1 cellular context compared by ENCODE assay signal in the genomic region with DNA sequence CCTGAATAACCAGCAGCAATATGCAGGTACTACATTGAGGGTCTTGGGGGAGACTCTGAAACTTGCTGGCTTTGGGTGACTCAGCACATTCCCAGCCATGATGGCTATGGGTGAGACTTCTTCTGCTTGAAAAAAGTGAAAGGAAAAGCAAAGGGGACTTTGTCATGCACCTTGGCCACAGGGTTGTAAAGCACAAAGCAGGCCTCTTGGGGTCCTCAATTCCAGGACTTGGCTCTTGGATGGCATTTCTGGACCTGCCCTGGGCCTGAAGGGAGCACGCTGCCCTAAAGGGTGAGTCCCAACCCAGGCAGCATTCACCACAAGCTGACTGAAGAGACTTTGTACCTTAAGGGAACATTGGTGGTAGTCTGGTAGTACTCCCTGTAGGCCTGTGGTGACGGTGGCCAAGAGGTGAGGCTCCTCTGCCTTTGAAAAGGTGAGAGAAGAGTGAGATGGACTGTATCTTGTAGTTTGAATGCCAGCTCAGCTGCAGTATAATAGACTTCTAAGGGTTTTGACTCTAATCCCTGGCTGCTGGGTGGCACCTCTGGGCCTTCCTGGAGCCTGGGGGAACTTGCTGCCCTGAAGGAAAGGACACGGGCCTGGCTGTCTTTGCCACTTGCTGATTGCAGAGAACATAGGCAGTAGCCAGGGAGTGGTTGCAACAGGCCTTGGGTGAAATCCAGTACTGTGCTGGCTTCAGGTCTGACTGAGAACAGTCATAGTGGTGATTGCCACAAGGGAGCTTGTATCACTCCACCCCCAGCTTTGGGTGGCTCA.
TF ChIP-seq lines count a peak whose summit lies in the region.

No MANE protein-coding gene starts in this region.

TF ChIP-seq in GM23338, 12 proteins besides CTCF, POLR2A, EP300 and RAD21:
- TF ChIP-seq ZNF462 (CRISPR knock-in tag; IDR thresholded peaks at IDR 0.05), result no peak
- TF ChIP-seq CREB1 (CRISPR knock-in tag; IDR thresholded peaks at IDR 0.05; ENCODE audit: low read depth), result no peak
- TF ChIP-seq EZH2phosphoT487 (IDR thresholded peaks at IDR 0.05; ENCODE audit: unreplicated experiment), result no peak
- TF ChIP-seq, protein P1, sequence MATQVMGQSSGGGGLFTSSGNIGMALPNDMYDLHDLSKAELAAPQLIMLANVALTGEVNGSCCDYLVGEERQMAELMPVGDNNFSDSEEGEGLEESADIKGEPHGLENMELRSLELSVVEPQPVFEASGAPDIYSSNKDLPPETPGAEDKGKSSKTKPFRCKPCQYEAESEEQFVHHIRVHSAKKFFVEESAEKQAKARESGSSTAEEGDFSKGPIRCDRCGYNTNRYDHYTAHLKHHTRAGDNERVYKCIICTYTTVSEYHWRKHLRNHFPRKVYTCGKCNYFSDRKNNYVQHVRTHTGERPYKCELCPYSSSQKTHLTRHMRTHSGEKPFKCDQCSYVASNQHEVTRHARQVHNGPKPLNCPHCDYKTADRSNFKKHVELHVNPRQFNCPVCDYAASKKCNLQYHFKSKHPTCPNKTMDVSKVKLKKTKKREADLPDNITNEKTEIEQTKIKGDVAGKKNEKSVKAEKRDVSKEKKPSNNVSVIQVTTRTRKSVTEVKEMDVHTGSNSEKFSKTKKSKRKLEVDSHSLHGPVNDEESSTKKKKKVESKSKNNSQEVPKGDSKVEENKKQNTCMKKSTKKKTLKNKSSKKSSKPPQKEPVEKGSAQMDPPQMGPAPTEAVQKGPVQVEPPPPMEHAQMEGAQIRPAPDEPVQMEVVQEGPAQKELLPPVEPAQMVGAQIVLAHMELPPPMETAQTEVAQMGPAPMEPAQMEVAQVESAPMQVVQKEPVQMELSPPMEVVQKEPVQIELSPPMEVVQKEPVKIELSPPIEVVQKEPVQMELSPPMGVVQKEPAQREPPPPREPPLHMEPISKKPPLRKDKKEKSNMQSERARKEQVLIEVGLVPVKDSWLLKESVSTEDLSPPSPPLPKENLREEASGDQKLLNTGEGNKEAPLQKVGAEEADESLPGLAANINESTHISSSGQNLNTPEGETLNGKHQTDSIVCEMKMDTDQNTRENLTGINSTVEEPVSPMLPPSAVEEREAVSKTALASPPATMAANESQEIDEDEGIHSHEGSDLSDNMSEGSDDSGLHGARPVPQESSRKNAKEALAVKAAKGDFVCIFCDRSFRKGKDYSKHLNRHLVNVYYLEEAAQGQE (IDR thresholded peaks at IDR 0.05; ENCODE audit: unreplicated experiment), result no peak
- no peak for TF ChIP-seq EZH2 (IDR thresholded peaks at IDR 0.05; ENCODE audit: low read depth, unreplicated experiment)
- TF ChIP-seq POLR2AphosphoS5 (IDR thresholded peaks at IDR 0.05; ENCODE audit: low read depth), result no peak
- TF ChIP-seq STAT1 (IDR thresholded peaks at IDR 0.05; ENCODE audit: unreplicated experiment), result no peak
- no peak for TF ChIP-seq NANOG (IDR thresholded peaks at IDR 0.05; ENCODE audit: borderline replicate concordance)
- TF ChIP-seq ZNF331 (CRISPR knock-in tag; IDR thresholded peaks at IDR 0.05; ENCODE audit: low read depth), result no peak
- TF ChIP-seq, protein P2, sequence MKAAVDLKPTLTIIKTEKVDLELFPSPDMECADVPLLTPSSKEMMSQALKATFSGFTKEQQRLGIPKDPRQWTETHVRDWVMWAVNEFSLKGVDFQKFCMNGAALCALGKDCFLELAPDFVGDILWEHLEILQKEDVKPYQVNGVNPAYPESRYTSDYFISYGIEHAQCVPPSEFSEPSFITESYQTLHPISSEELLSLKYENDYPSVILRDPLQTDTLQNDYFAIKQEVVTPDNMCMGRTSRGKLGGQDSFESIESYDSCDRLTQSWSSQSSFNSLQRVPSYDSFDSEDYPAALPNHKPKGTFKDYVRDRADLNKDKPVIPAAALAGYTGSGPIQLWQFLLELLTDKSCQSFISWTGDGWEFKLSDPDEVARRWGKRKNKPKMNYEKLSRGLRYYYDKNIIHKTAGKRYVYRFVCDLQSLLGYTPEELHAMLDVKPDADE (IDR thresholded peaks at IDR 0.05), result no peak
- TF ChIP-seq ZNF114 (CRISPR knock-in tag; IDR thresholded peaks at IDR 0.05), result no peak
- no peak for TF ChIP-seq JUNB (IDR thresholded peaks at IDR 0.05; ENCODE audit: unreplicated experiment)
